In genomic region chr19:36120092-36120983, GRCh38 we compare ENCODE assay signal across 1 cellular context.
TF ChIP-seq lines count a peak whose summit lies in the region.

No MANE protein-coding gene starts in this region.

TF ChIP-seq in HepG2, 621 proteins besides CTCF, POLR2A, EP300 and RAD21 (continued from another document and continues in another):
- TF ChIP-seq POLR2G (IDR thresholded peaks at IDR 0.05; ENCODE audit: low read depth, low read length) (peak; percentile 87), ZBTB43 (CRISPR knock-in tag; conservative IDR thresholded peaks at IDR 0.05) (no peak), TBX3 (IDR thresholded peaks at IDR 0.05; ENCODE audit: borderline replicate concordance) (no peak), GZF1 (CRISPR knock-in tag; IDR thresholded peaks at IDR 0.05) (0 out of 2 replicates have a peak, but pooled peaks have one; percentile 11), ATF3 (CRISPR knock-in tag; IDR thresholded peaks at IDR 0.05) (0 out of 2 replicates have a peak, but pooled peaks have one; percentile 17), TEF (CRISPR knock-in tag; IDR thresholded peaks at IDR 0.05) (no peak), KAT8 (CRISPR knock-in tag; IDR thresholded peaks at IDR 0.05) (peak; percentile 83), SNAPC5 (CRISPR knock-in tag; IDR thresholded peaks at IDR 0.05; ENCODE audit: borderline replicate concordance) (no peak; the same call in 1 of the 2 replicates), ZNF143 (CRISPR knock-in tag; IDR thresholded peaks at IDR 0.05) (peak; percentile 72), RXRA (CRISPR knock-in tag; IDR thresholded peaks at IDR 0.05) (peak; percentile 73; the same call in 1 of the 2 replicates), THRA (CRISPR knock-in tag; IDR thresholded peaks at IDR 0.05; ENCODE audit: borderline replicate concordance) (peak; percentile 63; the same call in 1 of the 2 replicates), YY1 (IDR thresholded peaks at IDR 0.05; ENCODE audit: insufficient read depth, insufficient replicate concordance, low read depth, low read length) (peak; percentile 56), FUBP1 (CRISPR knock-in tag; IDR thresholded peaks at IDR 0.05; ENCODE audit: borderline replicate concordance) (no peak), ZSCAN12 (CRISPR knock-in tag; IDR thresholded peaks at IDR 0.05) (no peak), MLXIP (CRISPR knock-in tag; IDR thresholded peaks at IDR 0.05; ENCODE audit: borderline replicate concordance) (no peak), ZNF431 (CRISPR knock-in tag; IDR thresholded peaks at IDR 0.05; ENCODE audit: borderline replicate concordance, low read depth) (no peak), UBTF (CRISPR knock-in tag; IDR thresholded peaks at IDR 0.05) (peak; percentile 86), CEBPG (CRISPR knock-in tag; IDR thresholded peaks at IDR 0.05) (no peak), STAT5B (CRISPR knock-in tag; IDR thresholded peaks at IDR 0.05) (no peak), KDM4B (CRISPR knock-in tag; IDR thresholded peaks at IDR 0.05) (peak; percentile 54; the same call in 1 of the 2 replicates), ZNF530 (CRISPR knock-in tag; IDR thresholded peaks at IDR 0.05; ENCODE audit: low read depth) (no peak), ZNF574 (CRISPR knock-in tag; IDR thresholded peaks at IDR 0.05) (peak; percentile 85), NCOA5 (CRISPR knock-in tag; IDR thresholded peaks at IDR 0.05) (no peak), NCOA1 (CRISPR knock-in tag; IDR thresholded peaks at IDR 0.05) (0 out of 2 replicates have a peak, but pooled peaks have one; percentile 71), CC2D1A (CRISPR knock-in tag; IDR thresholded peaks at IDR 0.05) (no peak), RCOR2 (CRISPR knock-in tag; IDR thresholded peaks at IDR 0.05) (peak; percentile 86), ZNF326 (CRISPR knock-in tag; IDR thresholded peaks at IDR 0.05; ENCODE audit: borderline replicate concordance) (no peak), NONO (IDR thresholded peaks at IDR 0.05) (no peak), NONO (CRISPR knock-in tag; conservative IDR thresholded peaks at IDR 0.05) (peak; percentile 86), NFE2L1 (CRISPR knock-in tag; IDR thresholded peaks at IDR 0.05; ENCODE audit: borderline replicate concordance) (no peak), ZNF460 (CRISPR knock-in tag; IDR thresholded peaks at IDR 0.05; ENCODE audit: borderline replicate concordance) (no peak; the same call in 1 of the 2 replicates), ZNF546 (CRISPR knock-in tag; conservative IDR thresholded peaks at IDR 0.05) (peak; percentile 89; the same call in 1 of the 2 replicates), REL (CRISPR knock-in tag; conservative IDR thresholded peaks at IDR 0.05) (0 out of 2 replicates have a peak, but pooled peaks have one; percentile 53), ZNF484 (CRISPR knock-in tag; IDR thresholded peaks at IDR 0.05; ENCODE audit: borderline replicate concordance, low read depth) (no peak), ZNF430 (CRISPR knock-in tag; IDR thresholded peaks at IDR 0.05) (peak; percentile 65; the same call in 1 of the 2 replicates), ZNF281 (CRISPR knock-in tag; IDR thresholded peaks at IDR 0.05; ENCODE audit: borderline replicate concordance) (peak; percentile 70), REXO4 (CRISPR knock-in tag; IDR thresholded peaks at IDR 0.05; ENCODE audit: borderline replicate concordance) (no peak), ZSCAN5A (CRISPR knock-in tag; IDR thresholded peaks at IDR 0.05; ENCODE audit: borderline replicate concordance) (peak; percentile 90), NFE2L2 (IDR thresholded peaks at IDR 0.05; ENCODE audit: low read length) (no peak), ZNF580 (CRISPR knock-in tag; IDR thresholded peaks at IDR 0.05; ENCODE audit: borderline replicate concordance, low read depth) (no peak), CAMTA2 (CRISPR knock-in tag; IDR thresholded peaks at IDR 0.05; ENCODE audit: borderline replicate concordance) (no peak), ZNF672 (CRISPR knock-in tag; IDR thresholded peaks at IDR 0.05) (no peak), ZNF772 (CRISPR knock-in tag; IDR thresholded peaks at IDR 0.05) (peak; percentile 79; the same call in 1 of the 2 replicates), HNRNPK (IDR thresholded peaks at IDR 0.05; ENCODE audit: low read depth, low read length, poor library complexity, severe bottlenecking) (no peak), SIN3B (IDR thresholded peaks at IDR 0.05; ENCODE audit: low read length) (no peak), GATAD1 (CRISPR knock-in tag; IDR thresholded peaks at IDR 0.05) (peak; percentile 75)
